ENCODE assay signal across 8 cellular contexts in genomic region chr15:74613953-74614743, GRCh38. TPM values are rescaled to one million over a fixed set of nuclear protein-coding genes. Genes with fewer than 3 reads are reported as not detected.
DNase-seq lines count a peak whose midpoint lies in the region; ATAC-seq and TF ChIP-seq lines count a peak whose summit lies in the region.

No MANE protein-coding gene starts in this region.

- no peaks in the 10 kb centered on the region for H3K9me3 ChIP-seq in testis

- intact Hi-C loops in testis (cut with DNase I; ENCODE audit: low total_unique reads) = loop anchor here (5.0 kb wide), 1 partner anchor 72 kb away; the partner anchor contains the start of gene ARID3B

- no peaks in the 10 kb centered on the region for H3K36me3 ChIP-seq in testis (ENCODE audit: low read depth, missing control alignments)

- CTCF ChIA-PET in activated CD8-positive, alpha-beta memory T cell treated with anti-CD3 and anti-CD28 coated beads, Interleukin-2, amount 10 ng/mL, durations not matched to agents 7 days and 5 days (lab: Charles Lee) = interaction anchor here (0.8 to 13.1 kb wide), 11 partner anchors 9 to 240 kb away, joined by 3 to 172 read pairs (median 5); partner anchors contain the start of genes ARID3B and UBL7

- H3K4me3 Mint-ChIP-seq in activated CD8-positive, alpha-beta memory T cell treated with anti-CD3 and anti-CD28 coated beads, Interleukin-2, amount 10 ng/mL, durations not matched to agents 7 days and 5 days = peak overlapping the region; percentile 55
- peak overlapping the region; percentile 92 for H3K4me3 Mint-ChIP-seq in activated naive CD8-positive, alpha-beta T cell treated with anti-CD3 and anti-CD28 coated beads, Interleukin-2, amount 50 U/mL, for 24 hours

- H3K27me3 Mint-ChIP-seq in activated CD8-positive, alpha-beta memory T cell treated with anti-CD3 and anti-CD28 coated beads, Interleukin-2, amount 10 ng/mL, durations not matched to agents 7 days and 5 days = no peaks in the 10 kb centered on the region
- H3K27me3 Mint-ChIP-seq in activated naive CD8-positive, alpha-beta T cell treated with anti-CD3 and anti-CD28 coated beads, Interleukin-2, amount 50 U/mL, for 24 hours = no peaks in the 10 kb centered on the region

- peaks cover 40% of the 10 kb centered on the region for H3K4me1 ChIP-seq in testis

- H3K27ac Mint-ChIP-seq in activated CD8-positive, alpha-beta memory T cell treated with anti-CD3 and anti-CD28 coated beads, Interleukin-2, amount 10 ng/mL, durations not matched to agents 7 days and 5 days = peak overlapping the region; percentile 46
- H3K27ac Mint-ChIP-seq in activated naive CD8-positive, alpha-beta T cell treated with anti-CD3 and anti-CD28 coated beads, Interleukin-2, amount 50 U/mL, for 24 hours = peak overlapping the region; percentile 69

- no peaks in the 10 kb centered on the region for H3K27me3 ChIP-seq in testis

- H3K4me1 Mint-ChIP-seq in activated CD8-positive, alpha-beta memory T cell treated with anti-CD3 and anti-CD28 coated beads, Interleukin-2, amount 10 ng/mL, durations not matched to agents 7 days and 5 days = peaks cover 27% of the 10 kb centered on the region
- peaks cover 46% of the 10 kb centered on the region for H3K4me1 Mint-ChIP-seq in activated naive CD8-positive, alpha-beta T cell treated with anti-CD3 and anti-CD28 coated beads, Interleukin-2, amount 50 U/mL, for 24 hours

- peak overlapping the region; percentile 97 to 98 for H3K27ac ChIP-seq in testis

- DNase-seq in activated CD8-positive, alpha-beta memory T cell treated with anti-CD3 and anti-CD28 coated beads, Interleukin-2, amount 10 ng/mL, durations not matched to agents 7 days and 5 days = no peak
- DNase-seq in activated CD8-positive, alpha-beta memory T cell treated with anti-CD3 and anti-CD28 coated beads for 24 hours = no peak
- DNase-seq in activated naive CD8-positive, alpha-beta T cell treated with anti-CD3 and anti-CD28 coated beads, Interleukin-2, amount 50 U/mL, for 24 hours = no peak
- peak; percentile 72 for DNase-seq in inferior parietal cortex (ENCODE audit: extremely low spot score)
- DNase-seq in testis = no peak

- no peaks in the 10 kb centered on the region for H3K9me3 Mint-ChIP-seq in activated CD8-positive, alpha-beta memory T cell treated with anti-CD3 and anti-CD28 coated beads, Interleukin-2, amount 10 ng/mL, durations not matched to agents 7 days and 5 days (ENCODE audit: low read depth)
- no peaks in the 10 kb centered on the region for H3K9me3 Mint-ChIP-seq in activated naive CD8-positive, alpha-beta T cell treated with anti-CD3 and anti-CD28 coated beads, Interleukin-2, amount 50 U/mL, for 24 hours

- TF ChIP-seq CTCF in testis (IDR thresholded peaks at IDR 0.05) = no peak

- ATAC-seq in activated CD8-positive, alpha-beta memory T cell treated with anti-CD3 and anti-CD28 coated beads, Interleukin-2, amount 10 ng/mL, durations not matched to agents 7 days and 5 days = no peak
- no peak for ATAC-seq in activated naive CD8-positive, alpha-beta T cell treated with anti-CD3 and anti-CD28 coated beads, Interleukin-2, amount 50 U/mL, for 24 hours
- no peak for ATAC-seq in GM19351 (IDR thresholded peaks at IDR 0.05; ENCODE audit: unreplicated experiment)
- ATAC-seq in GM18909 (IDR thresholded peaks at IDR 0.05; ENCODE audit: poor library complexity, unreplicated experiment) = no peak
- ATAC-seq in GM18505 (IDR thresholded peaks at IDR 0.05; ENCODE audit: unreplicated experiment) = no peak

- H3K4me3 ChIP-seq in testis = peak overlapping the region; percentile 99 to 100

- TF ChIP-seq POLR2A in testis (IDR thresholded peaks at IDR 0.05) (no peak), GM18505 (IDR thresholded peaks at IDR 0.05; ENCODE audit: borderline replicate concordance, extremely low read depth, insufficient read depth, insufficient read length) (no peak)

- peaks cover 15% of the 10 kb centered on the region for H3K36me3 Mint-ChIP-seq in activated CD8-positive, alpha-beta memory T cell treated with anti-CD3 and anti-CD28 coated beads, Interleukin-2, amount 10 ng/mL, durations not matched to agents 7 days and 5 days
- H3K36me3 Mint-ChIP-seq in activated naive CD8-positive, alpha-beta T cell treated with anti-CD3 and anti-CD28 coated beads, Interleukin-2, amount 50 U/mL, for 24 hours (ENCODE audit: low read depth) = peaks cover 10% of the 10 kb centered on the region

- 25 to 40% methylated on average over 22 to 38 of the region's 38 CpGs for WGBS in testis, 2 donors

RNA-seq across cellular contexts. Expression of gene CLK3, which starts 1.5 kb away (rescaled TPM):
- 100 to 1,000 TPM; 120 to 140 TPM for total RNA-seq in activated CD8-positive, alpha-beta memory T cell treated with anti-CD3 and anti-CD28 coated beads, Interleukin-2, amount 10 ng/mL, durations not matched to agents 7 days and 5 days
- 100 to 1,000 TPM; 162 to 197 TPM for total RNA-seq in testis
- polyA plus RNA-seq in testis (ENCODE audit: insufficient read depth, low read depth, low replicate concordance) = 137 TPM
